ENCODE assay signal across 14 cellular contexts in the genomic region with DNA sequence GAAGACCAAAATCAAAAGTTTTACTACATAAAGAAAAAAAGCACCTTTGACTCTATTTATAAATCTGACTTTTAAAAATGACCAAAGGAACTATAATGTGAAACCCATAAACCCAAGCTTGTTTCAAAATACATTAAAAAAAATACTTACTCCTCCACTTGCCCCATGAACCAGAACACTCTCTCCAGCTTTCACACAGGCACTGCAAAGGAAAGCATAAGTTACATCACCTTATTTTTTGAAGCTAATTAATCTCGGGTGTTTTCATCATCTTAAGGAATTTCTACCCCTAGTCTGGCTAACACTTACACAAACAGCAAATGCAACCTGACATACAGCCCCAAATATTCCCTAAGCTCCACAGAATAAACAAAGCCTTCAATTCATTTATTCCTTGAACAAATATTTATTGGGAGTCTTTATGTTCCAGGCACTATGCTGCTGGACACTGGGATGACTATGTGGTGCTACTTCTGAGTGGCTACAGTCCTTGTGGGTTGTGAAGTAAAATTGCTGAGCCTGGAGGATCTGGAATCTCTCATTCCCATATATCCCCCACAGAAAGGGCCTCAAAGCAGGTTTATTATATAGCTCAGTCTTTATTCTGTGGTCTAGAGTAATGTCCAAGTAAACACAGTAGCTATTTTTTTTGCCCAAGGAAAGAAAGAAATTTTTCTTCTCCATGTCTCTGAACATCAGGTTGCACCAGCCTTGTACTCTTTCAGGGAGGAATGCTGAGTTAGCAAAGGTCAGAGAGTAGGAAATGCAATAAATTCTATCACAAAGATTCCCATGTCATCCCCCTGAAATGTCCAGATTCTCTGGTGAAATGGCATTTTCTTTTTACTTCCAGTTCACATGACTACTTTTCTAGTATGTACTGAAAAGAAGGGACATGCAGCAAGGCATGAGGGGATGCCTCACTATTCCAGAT. TPM values are rescaled to one million over a fixed set of nuclear protein-coding genes. Genes with fewer than 3 reads are reported as not detected.
DNase-seq lines count a peak whose midpoint lies in the region; ATAC-seq, FAIRE-seq and TF ChIP-seq lines count a peak whose summit lies in the region.
"Had no signal": no experiment of that assay in that cellular context is flagged by ENCODE, and none has a peak within 500 bp of the region (broad histone marks: within the 10 kb centered on the region; RNA-seq: fewer than 3 reads in every experiment).

No MANE protein-coding gene starts in this region.

- FAIRE-seq in GM19239 (lab: Jason Lieb, UNC) (peak; percentile 83), RCC 7860 (lab: Jason Lieb, UNC) (no peak)

- 67 to 76% methylated on average over 1 of the region's 1 CpG for WGBS in sigmoid colon, 2 donors

- ATAC-seq in HG02571 (IDR thresholded peaks at IDR 0.05; ENCODE audit: unreplicated experiment) (peak; percentile 71), HG03439 (IDR thresholded peaks at IDR 0.05; ENCODE audit: unreplicated experiment) (peak; percentile 53)

- H3K4me3 ChIP-seq in sigmoid colon = no peak overlapping the region

- no peaks in the 10 kb centered on the region for H3K9me3 ChIP-seq in sigmoid colon

- peaks cover 5 to 54% (median 20%) of the 10 kb centered on the region in 4 donors for H3K36me3 ChIP-seq in sigmoid colon

- no peaks in the 10 kb centered on the region for H3K27me3 ChIP-seq in sigmoid colon

- TF ChIP-seq POLR2A in sigmoid colon (IDR thresholded peaks at IDR 0.05) = no peak

- no peak for TF ChIP-seq EP300 in sigmoid colon (IDR thresholded peaks at IDR 0.05)

- TF ChIP-seq CTCF in sigmoid colon (IDR thresholded peaks at IDR 0.05) = no peak

- H3K27ac ChIP-seq in sigmoid colon = peak overlapping the region in 3 of 4 donors; percentile 44 to 67 (median 63)

- peaks cover 0 to 30% (median 26%) of the 10 kb centered on the region in 4 donors for H3K4me1 ChIP-seq in sigmoid colon

- intact Hi-C loops in sigmoid colon (cut with DNase I) = no loop called here

- DNase-seq in GM19239 (ENCODE audit: insufficient read length, low spot score) (no peak), sigmoid colon (no peak), dedifferentiated amniotic fluid mesenchymal stem cell (ENCODE audit: extremely low spot score) (no peak), DMS 273 (lab: John Stamatoyannopoulos, UW; ENCODE audit: unreplicated experiment) (no peak), NCI-H69 (lab: John Stamatoyannopoulos, UW) (no peak), RCC 7860 (ENCODE audit: low spot score) (no peak)
- DNase-seq: activated B cell treated with CpG ODN at 0.5 μM for 24 hours, NCI-H446 had no signal

RNA-seq across cellular contexts. Expression of a gene that starts 18.2 kb away (rescaled TPM):
- 10 to 100 TPM; 25.1 to 43.2 (median 34.8) TPM for total RNA-seq in sigmoid colon
- 10 to 100 TPM; 10.4 to 25.2 (median 14.1) TPM for polyA plus RNA-seq in sigmoid colon

RNA-seq across cellular contexts. Expression of a gene that starts 18.3 kb away (rescaled TPM):
- 10 to 100 TPM; 21.6 to 31.7 (median 24.8) TPM for total RNA-seq in sigmoid colon
- polyA plus RNA-seq in sigmoid colon = 10 to 100 TPM in 1 of 3 donors, 1 to 10 TPM in 2; 7.6 to 10.8 (median 8.4) TPM

RNA-seq across cellular contexts. Expression of a gene that starts 41.1 kb away (rescaled TPM):
- under 1 TPM; 0.14 to 0.55 (median 0.26) TPM for total RNA-seq in sigmoid colon
- polyA plus RNA-seq in sigmoid colon = under 1 TPM in 1 of 3 donors, not detected in 2; 0.26 TPM
- total RNA-seq: activated T-helper 1 cell treated with anti-CD3 and anti-CD28 coated beads, Interleukin-12 subunit alpha, Interleukin-12 subunit beta, Interleukin-2, Interleukin-4 antibody, amounts not matched to agents 30 ng/mL and 10 ng/mL and 1 ng/mL, durations not matched to agents 14 hours and 24 hours and 36 hours; myocyte; skeletal muscle tissue had no signal
- polyA plus RNA-seq: fibroblast of lung had no signal
